ENCODE assay signal across 16 cellular contexts in genomic region chr11:82988936-82989627, GRCh38.
DNase-seq lines count a peak whose midpoint lies in the region; ATAC-seq and TF ChIP-seq lines count a peak whose summit lies in the region.
"Had no signal": no experiment of that assay in that cellular context is flagged by ENCODE, and none has a peak within 500 bp of the region (broad histone marks: within the 10 kb centered on the region; RNA-seq: fewer than 3 reads in every experiment).

No MANE protein-coding gene starts in this region.

- no peak overlapping the region for H3K4me3 Mint-ChIP-seq in activated T-helper 17 cell treated with anti-CD3 and anti-CD28 coated beads, Interleukin-2, amount 50 U/mL, for 72 hours

- TF ChIP-seq RAD21 in neural cell (conservative IDR thresholded peaks at IDR 0.05) = no peak

- H3K27ac Mint-ChIP-seq in activated T-helper 17 cell treated with anti-CD3 and anti-CD28 coated beads, Interleukin-2, amount 50 U/mL, for 72 hours = no peak overlapping the region
- H3K27ac Mint-ChIP-seq: activated T-helper 2 cell treated with anti-CD3 and anti-CD28 coated beads, Interferon-gamma antibody, Interleukin-2, Interleukin-4, amounts not matched to agents 10 μg/mL and 5 μg/mL and 100 μg/mL, durations not matched to agents 14 hours and 24 hours and 36 hours; progenitor cell of endocrine pancreas had no signal

- H3K27me3 ChIP-seq in dorsolateral prefrontal cortex = no peaks in the 10 kb centered on the region
- H3K27me3 ChIP-seq in neural cell (ENCODE audit: insufficient read depth, low read depth, low read length) = no peaks in the 10 kb centered on the region

- no peaks in the 10 kb centered on the region for H3K79me2 ChIP-seq in neural cell (replicated peaks; ENCODE audit: insufficient read depth, low read length)

- no peaks in the 10 kb centered on the region for H3K9me3 Mint-ChIP-seq in activated T-helper 17 cell treated with anti-CD3 and anti-CD28 coated beads, Interleukin-2, amount 50 U/mL, for 72 hours
- H3K9me3 Mint-ChIP-seq: activated T-helper 2 cell treated with anti-CD3 and anti-CD28 coated beads, Interferon-gamma antibody, Interleukin-2, Interleukin-4, amounts not matched to agents 10 μg/mL and 5 μg/mL and 100 μg/mL, durations not matched to agents 14 hours and 24 hours and 36 hours had no signal

- intact Hi-C loops in dorsolateral prefrontal cortex (cut with DNase I) = loop anchor here (1.0 to 10.0 kb wide), 5 partner anchors 20 to 168 kb away; partner anchors contain the start of genes PCF11 (in 2 of the 2) and RAB30 (in 1 of the 2)

- H3K36me3 Mint-ChIP-seq in activated T-helper 17 cell treated with anti-CD3 and anti-CD28 coated beads, Interleukin-2, amount 50 U/mL, for 72 hours (ENCODE audit: low read depth) = peaks cover 39% of the 10 kb centered on the region

- H3K9ac ChIP-seq in neural cell (ENCODE audit: low read length) = no peak overlapping the region

- H3K27me3 Mint-ChIP-seq in activated T-helper 17 cell treated with anti-CD3 and anti-CD28 coated beads, Interleukin-2, amount 50 U/mL, for 72 hours = no peaks in the 10 kb centered on the region
- H3K27me3 Mint-ChIP-seq: progenitor cell of endocrine pancreas had no signal

- H3F3A ChIP-seq in neural cell (ENCODE audit: insufficient read depth, low read length, poor library complexity, severe bottlenecking) = no peaks in the 10 kb centered on the region

- H3K27ac ChIP-seq in dorsolateral prefrontal cortex (peak overlapping the region in 58 of 59 donors; percentile 32 to 98 (median 90)), neural cell (ENCODE audit: low read length) (peak overlapping the region; percentile 44)

- no peak overlapping the region for H2AFZ ChIP-seq in neural cell (ENCODE audit: low read depth, low read length)

- peak in 3 of 56 donors; percentile 9 to 23 (median 14) for TF ChIP-seq CTCF in dorsolateral prefrontal cortex (IDR thresholded peaks at IDR 0.05 in 54 of 56, conservative IDR thresholded peaks at IDR 0.05 in 2 of 56; ENCODE audit: low read depth in 1 of 56, partially characterized antibody in 56 of 56)
- no peak for TF ChIP-seq CTCF in neural cell (IDR thresholded peaks at IDR 0.05; ENCODE audit: poor library complexity, severe bottlenecking)

- H3K9me2 ChIP-seq in neural cell (ENCODE audit: insufficient read depth, low read length) = no peaks in the 10 kb centered on the region

- H3K4me1 Mint-ChIP-seq in activated T-helper 17 cell treated with anti-CD3 and anti-CD28 coated beads, Interleukin-2, amount 50 U/mL, for 72 hours = peaks cover 2% of the 10 kb centered on the region

- no peaks in the 10 kb centered on the region for H4K20me1 ChIP-seq in neural cell (ENCODE audit: insufficient read depth)

- H3K4me3 ChIP-seq in dorsolateral prefrontal cortex (peak overlapping the region in 34 of 59 donors; percentile 1 to 49 (median 22)), neural cell (ENCODE audit: low read length) (no peak overlapping the region)

- ATAC-seq in HG03280 (IDR thresholded peaks at IDR 0.05; ENCODE audit: unreplicated experiment) (no peak), HG03108 (IDR thresholded peaks at IDR 0.05; ENCODE audit: unreplicated experiment) (no peak)
- ATAC-seq in activated T-helper 17 cell treated with anti-CD3 and anti-CD28 coated beads, Interleukin-2, amount 50 U/mL, for 72 hours (replicated peaks) = no peak

- DNase-seq in COLO829 (ENCODE audit: low spot score) (peak; percentile 75), NCI-H748 (lab: John Stamatoyannopoulos, UW; ENCODE audit: unreplicated experiment) (peak; percentile 79), dorsolateral prefrontal cortex (peak in 8 of 10 donors; percentile 62 to 87 (median 80))
- no peak for DNase-seq in activated naive CD4-positive, alpha-beta T cell treated with anti-CD3 and anti-CD28 coated beads, Interleukin-2, amount 50 U/mL, for 16 hours
- DNase-seq: activated CD4-positive, alpha-beta T cell treated with anti-CD3 and anti-CD28 coated beads for 48 hours; AML-193; HCEC 1CT; NCI-H1105; stimulated activated CD4-positive, alpha-beta T cell treated with anti-CD3 and anti-CD28 coated beads, Interleukin-4, amount 100 ng/mL, for 24 hours; stimulated activated naive CD4-positive, alpha-beta T cell treated with Interleukin-2 at 50 U/mL for 16 hours had no signal

- H3K9me3 ChIP-seq in neural cell (ENCODE audit: low read length) = no peaks in the 10 kb centered on the region

- no peak for TF ChIP-seq EP300 in neural cell (conservative IDR thresholded peaks at IDR 0.05; ENCODE audit: poor library complexity, severe bottlenecking)

- H3K36me3 ChIP-seq in neural cell (ENCODE audit: insufficient read depth, low read length) = peaks cover 5% of the 10 kb centered on the region

- H3K4me2 ChIP-seq in neural cell (ENCODE audit: low read length) = no peak overlapping the region

TF ChIP-seq in neural cell, 6 proteins besides CTCF, POLR2A, EP300 and RAD21:
- TF ChIP-seq EZH2 (IDR thresholded peaks at IDR 0.05; ENCODE audit: borderline replicate concordance, insufficient read depth, low read length, poor library complexity, severe bottlenecking) (no peak), POLR2AphosphoS5 (IDR thresholded peaks at IDR 0.05) (no peak), TAF1 (IDR thresholded peaks at IDR 0.05; ENCODE audit: low read depth) (no peak), SMC3 (conservative IDR thresholded peaks at IDR 0.05; ENCODE audit: poor library complexity) (no peak)
